1 cellular context compared by ENCODE assay signal in the genomic region with DNA sequence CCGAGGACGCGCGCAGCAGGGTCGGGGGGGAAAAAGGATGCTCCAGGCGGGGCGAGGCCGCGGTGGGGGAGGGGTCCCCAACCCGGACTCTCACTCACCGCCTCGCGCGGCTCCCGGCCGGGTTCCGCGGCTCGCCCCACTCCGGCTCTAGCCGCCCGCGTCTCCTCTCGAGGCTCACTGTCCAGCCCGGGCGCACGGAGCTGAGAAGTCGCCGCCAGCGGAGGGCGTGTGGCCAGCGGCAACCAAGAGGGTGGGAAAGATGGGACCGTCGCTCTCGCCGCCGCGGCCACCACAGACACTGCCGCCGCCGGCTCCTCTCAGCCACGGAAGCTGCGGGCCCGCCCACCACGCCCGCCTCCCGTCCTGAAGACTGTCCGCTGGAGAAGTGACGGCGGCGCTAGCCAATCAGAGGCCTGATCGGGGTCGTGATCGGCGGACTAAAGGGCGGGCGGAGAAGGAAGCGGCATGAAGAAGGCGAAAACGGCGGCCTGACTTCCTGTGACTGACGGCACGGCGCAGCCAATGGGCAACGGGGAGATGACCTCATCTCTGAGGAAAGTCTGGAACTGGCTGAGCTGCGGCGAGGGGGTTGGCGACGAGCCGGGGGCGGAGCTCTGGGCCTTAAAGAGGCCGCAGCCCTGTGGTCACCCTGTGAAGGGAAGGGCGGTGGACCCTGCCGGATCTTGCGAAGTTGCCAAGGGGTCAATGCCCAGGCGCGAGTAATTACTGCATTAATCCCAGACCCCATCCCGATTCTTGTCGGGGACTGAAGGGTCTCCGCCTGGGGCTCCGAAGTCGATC.
TF ChIP-seq lines count a peak whose summit lies in the region.

TSS of gene MRTFA (minus strand) at position 340 of the 801 bp plus-strand sequence.

TF ChIP-seq in K562, 482 proteins besides CTCF, POLR2A, EP300 and RAD21 (continued from another document and continues in another):
- TF ChIP-seq UBTF (IDR thresholded peaks at IDR 0.05; ENCODE audit: borderline replicate concordance in 1 of 2, low read depth in 2 of 2, low read length in 2 of 2): no peak
- TF ChIP-seq ZNF695 (CRISPR knock-in tag; IDR thresholded peaks at IDR 0.05): no peak
- no peak for TF ChIP-seq ZNF77 (CRISPR knock-in tag; IDR thresholded peaks at IDR 0.05)
- no peak for TF ChIP-seq MED1 (CRISPR knock-in tag; IDR thresholded peaks at IDR 0.05; ENCODE audit: borderline replicate concordance)
- TF ChIP-seq RCOR1 (IDR thresholded peaks at IDR 0.05; ENCODE audit: borderline replicate concordance in 1 of 2, low read depth in 2 of 2, low read length in 2 of 2): peak in 1 of 2 experiments; percentile 35; a peak in 1 of 4 replicates
- 0 out of 4 replicates have a peak, but pooled peaks of 1 of the 2 experiments have one; percentile 16 for TF ChIP-seq FOXK2 (conservative IDR thresholded peaks at IDR 0.05 in 1 of 2, IDR thresholded peaks at IDR 0.05 in 1 of 2; ENCODE audit: low read depth in 2 of 2)
- TF ChIP-seq, protein P1, sequence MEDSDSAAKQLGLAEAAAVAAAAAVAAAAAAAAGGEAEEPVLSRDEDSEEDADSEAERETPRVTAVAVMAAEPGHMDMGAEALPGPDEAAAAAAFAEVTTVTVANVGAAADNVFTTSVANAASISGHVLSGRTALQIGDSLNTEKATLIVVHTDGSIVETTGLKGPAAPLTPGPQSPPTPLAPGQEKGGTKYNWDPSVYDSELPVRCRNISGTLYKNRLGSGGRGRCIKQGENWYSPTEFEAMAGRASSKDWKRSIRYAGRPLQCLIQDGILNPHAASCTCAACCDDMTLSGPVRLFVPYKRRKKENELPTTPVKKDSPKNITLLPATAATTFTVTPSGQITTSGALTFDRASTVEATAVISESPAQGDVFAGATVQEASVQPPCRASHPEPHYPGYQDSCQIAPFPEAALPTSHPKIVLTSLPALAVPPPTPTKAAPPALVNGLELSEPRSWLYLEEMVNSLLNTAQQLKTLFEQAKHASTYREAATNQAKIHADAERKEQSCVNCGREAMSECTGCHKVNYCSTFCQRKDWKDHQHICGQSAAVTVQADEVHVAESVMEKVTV (CRISPR knock-in tag; IDR thresholded peaks at IDR 0.05): no peak
- no peak for TF ChIP-seq SIRT6 (IDR thresholded peaks at IDR 0.05; ENCODE audit: low read depth, low read length)
- TF ChIP-seq NCOA1 (IDR thresholded peaks at IDR 0.05; ENCODE audit: low read depth): no peak
- TF ChIP-seq C11orf30 (IDR thresholded peaks at IDR 0.05; ENCODE audit: low read depth): no peak
- TF ChIP-seq JUND (IDR thresholded peaks at IDR 0.05; ENCODE audit: borderline replicate concordance, low read depth, low read length): peak; percentile 95
- TF ChIP-seq JUND (tag; IDR thresholded peaks at IDR 0.05; ENCODE audit: borderline replicate concordance, low read depth, low read length): peak; percentile 87; the same call in 2 of the 3 replicates
- TF ChIP-seq, protein P2, sequence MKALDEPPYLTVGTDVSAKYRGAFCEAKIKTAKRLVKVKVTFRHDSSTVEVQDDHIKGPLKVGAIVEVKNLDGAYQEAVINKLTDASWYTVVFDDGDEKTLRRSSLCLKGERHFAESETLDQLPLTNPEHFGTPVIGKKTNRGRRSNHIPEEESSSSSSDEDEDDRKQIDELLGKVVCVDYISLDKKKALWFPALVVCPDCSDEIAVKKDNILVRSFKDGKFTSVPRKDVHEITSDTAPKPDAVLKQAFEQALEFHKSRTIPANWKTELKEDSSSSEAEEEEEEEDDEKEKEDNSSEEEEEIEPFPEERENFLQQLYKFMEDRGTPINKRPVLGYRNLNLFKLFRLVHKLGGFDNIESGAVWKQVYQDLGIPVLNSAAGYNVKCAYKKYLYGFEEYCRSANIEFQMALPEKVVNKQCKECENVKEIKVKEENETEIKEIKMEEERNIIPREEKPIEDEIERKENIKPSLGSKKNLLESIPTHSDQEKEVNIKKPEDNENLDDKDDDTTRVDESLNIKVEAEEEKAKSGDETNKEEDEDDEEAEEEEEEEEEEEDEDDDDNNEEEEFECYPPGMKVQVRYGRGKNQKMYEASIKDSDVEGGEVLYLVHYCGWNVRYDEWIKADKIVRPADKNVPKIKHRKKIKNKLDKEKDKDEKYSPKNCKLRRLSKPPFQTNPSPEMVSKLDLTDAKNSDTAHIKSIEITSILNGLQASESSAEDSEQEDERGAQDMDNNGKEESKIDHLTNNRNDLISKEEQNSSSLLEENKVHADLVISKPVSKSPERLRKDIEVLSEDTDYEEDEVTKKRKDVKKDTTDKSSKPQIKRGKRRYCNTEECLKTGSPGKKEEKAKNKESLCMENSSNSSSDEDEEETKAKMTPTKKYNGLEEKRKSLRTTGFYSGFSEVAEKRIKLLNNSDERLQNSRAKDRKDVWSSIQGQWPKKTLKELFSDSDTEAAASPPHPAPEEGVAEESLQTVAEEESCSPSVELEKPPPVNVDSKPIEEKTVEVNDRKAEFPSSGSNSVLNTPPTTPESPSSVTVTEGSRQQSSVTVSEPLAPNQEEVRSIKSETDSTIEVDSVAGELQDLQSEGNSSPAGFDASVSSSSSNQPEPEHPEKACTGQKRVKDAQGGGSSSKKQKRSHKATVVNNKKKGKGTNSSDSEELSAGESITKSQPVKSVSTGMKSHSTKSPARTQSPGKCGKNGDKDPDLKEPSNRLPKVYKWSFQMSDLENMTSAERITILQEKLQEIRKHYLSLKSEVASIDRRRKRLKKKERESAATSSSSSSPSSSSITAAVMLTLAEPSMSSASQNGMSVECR (CRISPR knock-in tag; IDR thresholded peaks at IDR 0.05): peak; percentile 81
- TF ChIP-seq, protein P3, sequence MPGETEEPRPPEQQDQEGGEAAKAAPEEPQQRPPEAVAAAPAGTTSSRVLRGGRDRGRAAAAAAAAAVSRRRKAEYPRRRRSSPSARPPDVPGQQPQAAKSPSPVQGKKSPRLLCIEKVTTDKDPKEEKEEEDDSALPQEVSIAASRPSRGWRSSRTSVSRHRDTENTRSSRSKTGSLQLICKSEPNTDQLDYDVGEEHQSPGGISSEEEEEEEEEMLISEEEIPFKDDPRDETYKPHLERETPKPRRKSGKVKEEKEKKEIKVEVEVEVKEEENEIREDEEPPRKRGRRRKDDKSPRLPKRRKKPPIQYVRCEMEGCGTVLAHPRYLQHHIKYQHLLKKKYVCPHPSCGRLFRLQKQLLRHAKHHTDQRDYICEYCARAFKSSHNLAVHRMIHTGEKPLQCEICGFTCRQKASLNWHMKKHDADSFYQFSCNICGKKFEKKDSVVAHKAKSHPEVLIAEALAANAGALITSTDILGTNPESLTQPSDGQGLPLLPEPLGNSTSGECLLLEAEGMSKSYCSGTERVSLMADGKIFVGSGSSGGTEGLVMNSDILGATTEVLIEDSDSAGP (CRISPR knock-in tag; IDR thresholded peaks at IDR 0.05): peak; percentile 97
- TF ChIP-seq, protein P4, sequence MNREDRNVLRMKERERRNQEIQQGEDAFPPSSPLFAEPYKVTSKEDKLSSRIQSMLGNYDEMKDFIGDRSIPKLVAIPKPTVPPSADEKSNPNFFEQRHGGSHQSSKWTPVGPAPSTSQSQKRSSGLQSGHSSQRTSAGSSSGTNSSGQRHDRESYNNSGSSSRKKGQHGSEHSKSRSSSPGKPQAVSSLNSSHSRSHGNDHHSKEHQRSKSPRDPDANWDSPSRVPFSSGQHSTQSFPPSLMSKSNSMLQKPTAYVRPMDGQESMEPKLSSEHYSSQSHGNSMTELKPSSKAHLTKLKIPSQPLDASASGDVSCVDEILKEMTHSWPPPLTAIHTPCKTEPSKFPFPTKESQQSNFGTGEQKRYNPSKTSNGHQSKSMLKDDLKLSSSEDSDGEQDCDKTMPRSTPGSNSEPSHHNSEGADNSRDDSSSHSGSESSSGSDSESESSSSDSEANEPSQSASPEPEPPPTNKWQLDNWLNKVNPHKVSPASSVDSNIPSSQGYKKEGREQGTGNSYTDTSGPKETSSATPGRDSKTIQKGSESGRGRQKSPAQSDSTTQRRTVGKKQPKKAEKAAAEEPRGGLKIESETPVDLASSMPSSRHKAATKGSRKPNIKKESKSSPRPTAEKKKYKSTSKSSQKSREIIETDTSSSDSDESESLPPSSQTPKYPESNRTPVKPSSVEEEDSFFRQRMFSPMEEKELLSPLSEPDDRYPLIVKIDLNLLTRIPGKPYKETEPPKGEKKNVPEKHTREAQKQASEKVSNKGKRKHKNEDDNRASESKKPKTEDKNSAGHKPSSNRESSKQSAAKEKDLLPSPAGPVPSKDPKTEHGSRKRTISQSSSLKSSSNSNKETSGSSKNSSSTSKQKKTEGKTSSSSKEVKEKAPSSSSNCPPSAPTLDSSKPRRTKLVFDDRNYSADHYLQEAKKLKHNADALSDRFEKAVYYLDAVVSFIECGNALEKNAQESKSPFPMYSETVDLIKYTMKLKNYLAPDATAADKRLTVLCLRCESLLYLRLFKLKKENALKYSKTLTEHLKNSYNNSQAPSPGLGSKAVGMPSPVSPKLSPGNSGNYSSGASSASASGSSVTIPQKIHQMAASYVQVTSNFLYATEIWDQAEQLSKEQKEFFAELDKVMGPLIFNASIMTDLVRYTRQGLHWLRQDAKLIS (CRISPR knock-in tag; IDR thresholded peaks at IDR 0.05): peak; percentile 75; the same call in 1 of the 2 replicates
- 0 out of 2 replicates have a peak, but pooled peaks have one; percentile 17 for TF ChIP-seq LCOR (CRISPR knock-in tag; IDR thresholded peaks at IDR 0.05)
- TF ChIP-seq CTBP1 (IDR thresholded peaks at IDR 0.05; ENCODE audit: borderline replicate concordance): peak; percentile 33; the same call in 1 of the 2 replicates
- TF ChIP-seq ZNF146 (CRISPR knock-in tag; IDR thresholded peaks at IDR 0.05; ENCODE audit: unreplicated experiment): no peak
- peak; percentile 76 for TF ChIP-seq TBP (optimal IDR thresholded peaks at IDR 0.05; ENCODE audit: low read depth, low read length)
- TF ChIP-seq ZNF583 (CRISPR knock-in tag; IDR thresholded peaks at IDR 0.05): no peak
- TF ChIP-seq, protein P5, sequence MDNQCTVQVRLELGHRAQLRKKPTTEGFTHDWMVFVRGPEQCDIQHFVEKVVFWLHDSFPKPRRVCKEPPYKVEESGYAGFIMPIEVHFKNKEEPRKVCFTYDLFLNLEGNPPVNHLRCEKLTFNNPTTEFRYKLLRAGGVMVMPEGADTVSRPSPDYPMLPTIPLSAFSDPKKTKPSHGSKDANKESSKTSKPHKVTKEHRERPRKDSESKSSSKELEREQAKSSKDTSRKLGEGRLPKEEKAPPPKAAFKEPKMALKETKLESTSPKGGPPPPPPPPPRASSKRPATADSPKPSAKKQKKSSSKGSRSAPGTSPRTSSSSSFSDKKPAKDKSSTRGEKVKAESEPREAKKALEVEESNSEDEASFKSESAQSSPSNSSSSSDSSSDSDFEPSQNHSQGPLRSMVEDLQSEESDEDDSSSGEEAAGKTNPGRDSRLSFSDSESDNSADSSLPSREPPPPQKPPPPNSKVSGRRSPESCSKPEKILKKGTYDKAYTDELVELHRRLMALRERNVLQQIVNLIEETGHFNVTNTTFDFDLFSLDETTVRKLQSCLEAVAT (IDR thresholded peaks at IDR 0.05): no peak
- peak; percentile 54 for TF ChIP-seq NFYB (IDR thresholded peaks at IDR 0.05; ENCODE audit: extremely low read depth, insufficient read length)
- TF ChIP-seq TRIM24 (IDR thresholded peaks at IDR 0.05): no peak
- no peak for TF ChIP-seq ZSCAN29 (IDR thresholded peaks at IDR 0.05)
- TF ChIP-seq CHD2 (IDR thresholded peaks at IDR 0.05; ENCODE audit: low read depth, low read length): peak; percentile 35; the same call in 1 of the 2 replicates
- TF ChIP-seq, protein P6, sequence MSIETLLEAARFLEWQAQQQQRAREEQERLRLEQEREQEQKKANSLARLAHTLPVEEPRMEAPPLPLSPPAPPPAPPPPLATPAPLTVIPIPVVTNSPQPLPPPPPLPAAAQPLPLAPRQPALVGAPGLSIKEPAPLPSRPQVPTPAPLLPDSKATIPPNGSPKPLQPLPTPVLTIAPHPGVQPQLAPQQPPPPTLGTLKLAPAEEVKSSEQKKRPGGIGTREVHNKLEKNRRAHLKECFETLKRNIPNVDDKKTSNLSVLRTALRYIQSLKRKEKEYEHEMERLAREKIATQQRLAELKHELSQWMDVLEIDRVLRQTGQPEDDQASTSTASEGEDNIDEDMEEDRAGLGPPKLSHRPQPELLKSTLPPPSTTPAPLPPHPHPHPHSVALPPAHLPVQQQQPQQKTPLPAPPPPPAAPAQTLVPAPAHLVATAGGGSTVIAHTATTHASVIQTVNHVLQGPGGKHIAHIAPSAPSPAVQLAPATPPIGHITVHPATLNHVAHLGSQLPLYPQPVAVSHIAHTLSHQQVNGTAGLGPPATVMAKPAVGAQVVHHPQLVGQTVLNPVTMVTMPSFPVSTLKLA (conservative IDR thresholded peaks at IDR 0.05): peak in 1 of 2 experiments; percentile 68; a peak in 1 of 4 replicates
- TF ChIP-seq, protein P7, sequence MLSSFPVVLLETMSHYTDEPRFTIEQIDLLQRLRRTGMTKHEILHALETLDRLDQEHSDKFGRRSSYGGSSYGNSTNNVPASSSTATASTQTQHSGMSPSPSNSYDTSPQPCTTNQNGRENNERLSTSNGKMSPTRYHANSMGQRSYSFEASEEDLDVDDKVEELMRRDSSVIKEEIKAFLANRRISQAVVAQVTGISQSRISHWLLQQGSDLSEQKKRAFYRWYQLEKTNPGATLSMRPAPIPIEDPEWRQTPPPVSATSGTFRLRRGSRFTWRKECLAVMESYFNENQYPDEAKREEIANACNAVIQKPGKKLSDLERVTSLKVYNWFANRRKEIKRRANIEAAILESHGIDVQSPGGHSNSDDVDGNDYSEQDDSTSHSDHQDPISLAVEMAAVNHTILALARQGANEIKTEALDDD (IDR thresholded peaks at IDR 0.05): no peak
- TF ChIP-seq MAX (CRISPR knock-in tag; IDR thresholded peaks at IDR 0.05): peak; percentile 83
- TF ChIP-seq NFATC3 (IDR thresholded peaks at IDR 0.05): no peak
- TF ChIP-seq SAP30 (IDR thresholded peaks at IDR 0.05; ENCODE audit: borderline replicate concordance, insufficient read depth, low read depth, low read length, poor library complexity, severe bottlenecking): peak; percentile 61
- no peak for TF ChIP-seq PTBP1 (IDR thresholded peaks at IDR 0.05; ENCODE audit: low read depth, low read length)
- no peak for TF ChIP-seq ETV6 (IDR thresholded peaks at IDR 0.05; ENCODE audit: borderline replicate concordance in 1 of 2, low read depth in 2 of 2, low read length in 1 of 2)
- no peak for TF ChIP-seq ETV6 (CRISPR knock-in tag; IDR thresholded peaks at IDR 0.05; ENCODE audit: borderline replicate concordance)
- TF ChIP-seq ILK (tag; IDR thresholded peaks at IDR 0.05; ENCODE audit: borderline replicate concordance, low read depth): no peak
- peak; percentile 83; the same call in 1 of the 2 replicates for TF ChIP-seq PHF8 (IDR thresholded peaks at IDR 0.05; ENCODE audit: borderline replicate concordance, low read length)
- no peak for TF ChIP-seq MXI1 (IDR thresholded peaks at IDR 0.05; ENCODE audit: low read depth, low read length)
- TF ChIP-seq SETDB1 (IDR thresholded peaks at IDR 0.05; ENCODE audit: low read length): no peak
